In the genomic region with DNA sequence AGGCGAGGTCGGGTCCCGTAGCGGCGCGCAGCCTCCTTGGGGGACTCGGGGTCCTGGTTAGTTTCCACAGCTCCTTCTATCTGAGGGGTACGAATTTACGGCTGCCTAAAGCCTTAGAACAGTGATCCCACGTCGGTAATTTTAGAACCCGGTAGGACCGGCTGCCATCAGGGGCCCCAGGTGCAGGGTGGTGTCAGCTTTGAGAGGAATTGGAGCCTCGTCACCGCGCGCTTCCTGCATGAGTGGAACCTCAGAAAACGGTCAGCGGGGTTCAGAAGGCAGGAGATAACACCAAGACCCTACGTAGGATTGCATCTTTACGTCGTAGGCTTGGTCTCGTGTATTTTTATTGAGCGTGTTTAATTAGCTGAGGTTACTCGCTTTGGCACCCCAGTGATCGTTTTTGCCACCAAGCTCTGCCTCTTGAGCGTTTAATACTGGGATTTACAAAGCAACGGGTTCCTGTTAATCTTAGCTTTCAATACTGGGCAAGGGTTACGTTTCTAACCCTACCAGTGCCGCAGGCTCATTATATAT, we compare ENCODE assay signal across 8 cellular contexts. TPM values are rescaled to one million over a fixed set of nuclear protein-coding genes. Genes with fewer than 3 reads are reported as not detected.
DNase-seq lines count a peak whose midpoint lies in the region; ATAC-seq, FAIRE-seq and TF ChIP-seq lines count a peak whose summit lies in the region.

No MANE protein-coding gene starts in this region.

- peaks cover 0 to 4% (median 2%) of the 10 kb centered on the region in 3 donors for H3K36me3 Mint-ChIP-seq in immature natural killer cell

- no peak for FAIRE-seq in RCC 7860 (lab: Jason Lieb, UNC)

- H3K27me3 ChIP-seq in BLaER1 = no peaks in the 10 kb centered on the region

- peak overlapping the region; percentile 77 for H3K9ac ChIP-seq in BLaER1

- H3K4me3 ChIP-seq in BLaER1 = peak overlapping the region; percentile 71
- H3K4me3 ChIP-seq in astrocyte of the cerebellum (ENCODE audit: low read depth, low read length) = peak overlapping the region; percentile 81

- peak overlapping the region in 1 of 6 donors; percentile 35 for H3K27ac Mint-ChIP-seq in immature natural killer cell

- peak overlapping the region; percentile 63 for H3K4me2 ChIP-seq in BLaER1

- H3K9me3 Mint-ChIP-seq in immature natural killer cell = peaks cover 0 to 5% (median under 1%) of the 10 kb centered on the region in 6 donors

- DNase-seq in RCC 7860 (ENCODE audit: low spot score) (peak; percentile 34), astrocyte of the cerebellum (ENCODE audit: low read depth) (no peak), immature natural killer cell (no peak), NCI-H2196 treated with DMSO at 0.1 percent for 48 hours (lab: John Stamatoyannopoulos, UW; ENCODE audit: unreplicated experiment) (no peak)
- DNase-seq in stimulated activated CD4-positive, alpha-beta T cell treated with anti-CD3 and anti-CD28 coated beads, Interleukin-1b, Interleukin-23, amount 100 ng/mL, for 4 hours (ENCODE audit: low read depth in 2 of 2) = peak; percentile 11 to 39

- H3K4me1 ChIP-seq in BLaER1 = peaks cover 14% of the 10 kb centered on the region

- H3K36me3 ChIP-seq in BLaER1 = no peaks in the 10 kb centered on the region

- no peaks in the 10 kb centered on the region for H4K20me1 ChIP-seq in BLaER1

- peak overlapping the region; percentile 76 for H3K27ac ChIP-seq in BLaER1

- peaks cover 26% of the 10 kb centered on the region for H3K9me3 ChIP-seq in BLaER1

- peaks cover 6 to 24% (median 20%) of the 10 kb centered on the region in 3 donors for H3K27me3 Mint-ChIP-seq in immature natural killer cell (ENCODE audit: low read depth in 3 of 3)

- in situ Hi-C loops in astrocyte of the cerebellum (cut with HindIII; ENCODE audit: low sequenced_read_pairs) = no loop called here

- H3K4me3 Mint-ChIP-seq in immature natural killer cell = peak overlapping the region; percentile 77 to 84 (median 84)

- TF ChIP-seq CTCF in astrocyte of the cerebellum (IDR thresholded peaks at IDR 0.05; ENCODE audit: low read depth, low read length, missing control alignments) = no peak

- peaks cover 13 to 18% of the 10 kb centered on the region in 2 donors for H3K4me1 Mint-ChIP-seq in immature natural killer cell

- peak; percentile 49 for ATAC-seq in GM19043 (IDR thresholded peaks at IDR 0.05; ENCODE audit: low read depth, unreplicated experiment)
- ATAC-seq in HG03196 (IDR thresholded peaks at IDR 0.05; ENCODE audit: unreplicated experiment) = peak; percentile 46

RNA-seq across cellular contexts. Expression of a gene that starts 0.4 kb away (rescaled TPM):
- 1 to 10 TPM in 1 of 3 donors, under 1 TPM in 2; 0.32 to 4.7 (median 0.57) TPM for polyA plus RNA-seq in immature natural killer cell

Comparison
In these comparisons a context has a peak if more than half of its experiments do, and no peak if none do; other contexts are left out.
1. DNase-seq: peak in RCC 7860 (single experiment) and stimulated activated CD4-positive, alpha-beta T cell treated with anti-CD3 and anti-CD28 coated beads, Interleukin-1b, Interleukin-23, amount 100 ng/mL, for 4 hours (2 of 2); none in astrocyte of the cerebellum (single experiment), immature natural killer cell (0 of 3) and NCI-H2196 treated with DMSO at 0.1 percent for 48 hours (single experiment).